Comparison of ENCODE assay signal across 9 cellular contexts in the genomic region with DNA sequence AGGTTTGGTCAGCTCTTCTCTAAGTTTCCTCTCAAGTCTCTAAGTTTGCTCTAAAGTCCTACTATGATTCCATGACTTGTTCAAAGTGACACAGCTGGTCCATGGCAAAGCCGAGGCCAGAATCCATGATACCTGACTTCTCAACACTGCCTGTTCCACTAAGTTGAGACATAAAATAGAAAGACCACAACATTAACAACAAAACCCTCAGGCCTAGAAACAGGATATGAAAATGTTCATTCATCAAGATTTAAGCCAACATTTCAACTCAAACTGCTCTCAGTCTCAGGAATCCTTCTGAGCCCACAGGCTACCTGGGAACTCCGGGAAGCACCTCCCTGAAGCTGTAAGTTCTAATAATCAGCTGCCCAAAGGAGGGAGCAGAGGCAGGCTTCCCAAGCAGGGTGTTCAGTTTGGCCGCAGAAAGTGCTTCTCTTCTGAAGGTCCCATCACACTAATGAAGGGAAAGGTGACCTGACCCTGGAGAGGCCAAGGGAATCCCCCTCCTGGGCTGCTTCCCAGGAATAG.
A peak's percentile ranks its signal among the peaks of the same experiment; 100 is the strongest.
DNase-seq lines count a peak whose midpoint lies in the region; ATAC-seq and TF ChIP-seq lines count a peak whose summit lies in the region.
"Had no signal": no experiment of that assay in that cellular context is flagged by ENCODE, and none has a peak within 500 bp of the region (broad histone marks: within the 10 kb centered on the region; RNA-seq: fewer than 3 reads in every experiment).

No MANE protein-coding gene starts in this region.

- no peak overlapping the region for H3K4me3 Mint-ChIP-seq in activated naive CD4-positive, alpha-beta T cell treated with anti-CD3 and anti-CD28 coated beads for 36 hours
- H3K4me3 Mint-ChIP-seq in mesothelial cell of epicardium, result no peak overlapping the region
- H3K4me3 Mint-ChIP-seq in type B pancreatic cell, result no peak overlapping the region

- H3K4me1 ChIP-seq in adipocyte (ENCODE audit: control insufficient read depth, insufficient read depth, low read length), result peaks cover 50% of the 10 kb centered on the region

- no peaks in the 10 kb centered on the region for H3K9me3 Mint-ChIP-seq in activated naive CD4-positive, alpha-beta T cell treated with anti-CD3 and anti-CD28 coated beads for 36 hours
- no peaks in the 10 kb centered on the region for H3K9me3 Mint-ChIP-seq in mesothelial cell of epicardium
- no peaks in the 10 kb centered on the region for H3K9me3 Mint-ChIP-seq in type B pancreatic cell

- no peaks in the 10 kb centered on the region for H3K9me3 ChIP-seq in adipocyte (ENCODE audit: control insufficient read depth, low read length)

- TF ChIP-seq CTCF in mesothelial cell of epicardium (IDR thresholded peaks at IDR 0.05; ENCODE audit: unreplicated experiment) (no peak), type B pancreatic cell (conservative IDR thresholded peaks at IDR 0.05) (no peak)

- peaks cover 90% of the 10 kb centered on the region for H3K4me1 Mint-ChIP-seq in activated naive CD4-positive, alpha-beta T cell treated with anti-CD3 and anti-CD28 coated beads for 36 hours (ENCODE audit: low read depth)
- H3K4me1 Mint-ChIP-seq in mesothelial cell of epicardium (peaks cover 41% of the 10 kb centered on the region), type B pancreatic cell (ENCODE audit: unreplicated experiment) (peaks cover 23% of the 10 kb centered on the region)

- no peak for ATAC-seq in GM21723 (IDR thresholded peaks at IDR 0.05; ENCODE audit: unreplicated experiment)

- DNase-seq in activated naive CD4-positive, alpha-beta T cell treated with anti-CD3 and anti-CD28 coated beads for 36 hours, result no peak
- DNase-seq in activated naive CD4-positive, alpha-beta T cell treated with anti-CD3 and anti-CD28 coated beads, Interleukin-2, amount 50 U/mL, for 16 hours, result no peak
- DNase-seq in adipocyte (ENCODE audit: low read depth) (no peak), mesothelial cell of epicardium (ENCODE audit: low spot score in 2 of 2, unreplicated experiment in 2 of 2) (no peak), type B pancreatic cell (ENCODE audit: extremely low spot score, unreplicated experiment) (no peak), middle frontal gyrus (ENCODE audit: extremely low spot score, low spot score) (no peak), NCI-H1436 (lab: John Stamatoyannopoulos, UW) (no peak)
- DNase-seq: NCI-H345 had no signal

- CTCF ChIA-PET in activated naive CD4-positive, alpha-beta T cell treated with anti-CD3 and anti-CD28 coated beads for 36 hours (lab: Charles Lee), result interaction anchor here (0.8 to 10.7 kb wide), 7 partner anchors 16 to 59 kb away, joined by 3 to 172 read pairs (median 4); a partner anchor contains a TSS

- H3K36me3 Mint-ChIP-seq in activated naive CD4-positive, alpha-beta T cell treated with anti-CD3 and anti-CD28 coated beads for 36 hours (ENCODE audit: low read depth), result peaks cover 49% of the 10 kb centered on the region
- H3K36me3 Mint-ChIP-seq in mesothelial cell of epicardium (peaks cover 32% of the 10 kb centered on the region), type B pancreatic cell (peaks cover 42% of the 10 kb centered on the region)

- peak overlapping the region; percentile 73 for H3K4me3 ChIP-seq in adipocyte (ENCODE audit: low read length)

- peak overlapping the region; percentile 6 for H3K27ac Mint-ChIP-seq in activated naive CD4-positive, alpha-beta T cell treated with anti-CD3 and anti-CD28 coated beads for 36 hours
- H3K27ac Mint-ChIP-seq in mesothelial cell of epicardium, result peak overlapping the region; percentile 91
- H3K27ac Mint-ChIP-seq in type B pancreatic cell, result peak overlapping the region; percentile 55

- H3K9ac ChIP-seq in adipocyte (ENCODE audit: low read length), result peak overlapping the region; percentile 87

- peaks cover 29% of the 10 kb centered on the region for H3K36me3 ChIP-seq in adipocyte (ENCODE audit: control insufficient read depth, insufficient read depth, low read length, severe bottlenecking)

- intact Hi-C loops in activated naive CD4-positive, alpha-beta T cell treated with anti-CD3 and anti-CD28 coated beads for 36 hours (cut with micrococcal nuclease), result loop anchor here (5.0 kb wide), 2 partner anchors 343 to 1763 kb away; no protein-coding TSS in a partner anchor

- H3K27me3 ChIP-seq in adipocyte (replicated peaks; ENCODE audit: control insufficient read depth, insufficient read depth, low read length), result no peaks in the 10 kb centered on the region

- H3K27me3 Mint-ChIP-seq in activated naive CD4-positive, alpha-beta T cell treated with anti-CD3 and anti-CD28 coated beads for 36 hours (ENCODE audit: low read depth), result no peaks in the 10 kb centered on the region
- no peaks in the 10 kb centered on the region for H3K27me3 Mint-ChIP-seq in mesothelial cell of epicardium (ENCODE audit: low read depth)
- H3K27me3 Mint-ChIP-seq in type B pancreatic cell, result no peaks in the 10 kb centered on the region

Comparison
In these comparisons a context has a peak if more than half of its experiments do, and no peak if none do; other contexts are left out.
1. H3K27ac Mint-ChIP-seq: peak in every context shown above with its lines; median percentile 91 in mesothelial cell of epicardium; 55 in type B pancreatic cell; 6 in activated naive CD4-positive, alpha-beta T cell treated with anti-CD3 and anti-CD28 coated beads for 36 hours.